ENCODE assay signal across 1 cellular context in genomic region chr10:1020460-1020859, GRCh38.
TF ChIP-seq lines count a peak whose summit lies in the region.

No MANE protein-coding gene starts in this region.

TF ChIP-seq in H1, 55 proteins besides CTCF, POLR2A, EP300 and RAD21:
- TF ChIP-seq SRF (IDR thresholded peaks at IDR 0.05; ENCODE audit: low read depth, low read length) = no peak
- TF ChIP-seq KDM5A (IDR thresholded peaks at IDR 0.05; ENCODE audit: low read length) = no peak
- no peak for TF ChIP-seq GABPA (IDR thresholded peaks at IDR 0.05; ENCODE audit: borderline replicate concordance, insufficient read depth, low read length)
- no peak for TF ChIP-seq SP2 (IDR thresholded peaks at IDR 0.05; ENCODE audit: low read length)
- no peak for TF ChIP-seq TBP (IDR thresholded peaks at IDR 0.05; ENCODE audit: low read depth, low read length)
- TF ChIP-seq RBBP5 (IDR thresholded peaks at IDR 0.05; ENCODE audit: borderline replicate concordance, low read depth, low read length) = no peak
- TF ChIP-seq ATF3 (IDR thresholded peaks at IDR 0.05; ENCODE audit: insufficient read depth, low read depth, low read length) = no peak
- peak; percentile 24 for TF ChIP-seq POLR2AphosphoS5 (IDR thresholded peaks at IDR 0.05; ENCODE audit: low read depth, low read length)
- TF ChIP-seq JUND (IDR thresholded peaks at IDR 0.05; ENCODE audit: low read length) = no peak
